1 cellular context compared by ENCODE assay signal in genomic region chr17:28773736-28774135, GRCh38.
TF ChIP-seq lines count a peak whose summit lies in the region.

No MANE protein-coding gene starts in this region.

TF ChIP-seq in neural cell, 6 proteins besides CTCF, POLR2A, EP300 and RAD21:
- no peak for TF ChIP-seq REST (IDR thresholded peaks at IDR 0.05; ENCODE audit: borderline replicate concordance)
- TF ChIP-seq MXI1 (conservative IDR thresholded peaks at IDR 0.05; ENCODE audit: poor library complexity, severe bottlenecking), result no peak
- no peak for TF ChIP-seq EZH2 (IDR thresholded peaks at IDR 0.05; ENCODE audit: borderline replicate concordance, insufficient read depth, low read length, poor library complexity, severe bottlenecking)
- no peak for TF ChIP-seq SMC3 (conservative IDR thresholded peaks at IDR 0.05; ENCODE audit: poor library complexity)
- no peak for TF ChIP-seq POLR2AphosphoS5 (IDR thresholded peaks at IDR 0.05)
- TF ChIP-seq TAF1 (IDR thresholded peaks at IDR 0.05; ENCODE audit: low read depth), result no peak
